In the genomic region with DNA sequence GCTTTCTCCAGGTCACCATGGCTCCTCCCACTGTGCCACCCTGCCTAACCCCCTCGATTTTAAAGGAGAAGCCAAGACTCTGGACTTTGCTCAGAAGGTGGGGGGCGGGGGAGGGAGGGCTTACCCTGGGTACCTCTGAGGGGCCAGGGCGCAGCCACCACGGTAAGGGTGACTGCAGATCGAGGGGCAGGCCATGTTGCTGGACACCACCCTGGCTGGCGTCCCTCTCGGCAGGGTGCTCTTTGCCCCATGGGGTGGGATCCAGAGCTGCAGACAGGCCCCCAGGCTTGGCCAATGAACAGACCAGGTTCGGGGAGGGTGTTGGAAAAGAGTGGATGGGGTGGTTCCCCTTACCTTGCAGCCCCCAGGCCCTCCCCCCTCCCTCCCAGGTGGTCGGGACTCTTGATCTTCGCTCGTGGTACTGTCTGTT, we compare ENCODE assay signal across 2 cellular contexts.
TF ChIP-seq lines count a peak whose summit lies in the region.

No MANE protein-coding gene starts in this region.

TF ChIP-seq in SK-N-SH, 30 proteins besides CTCF, POLR2A, EP300 and RAD21 (continued from another document):
- TF ChIP-seq, protein P1, sequence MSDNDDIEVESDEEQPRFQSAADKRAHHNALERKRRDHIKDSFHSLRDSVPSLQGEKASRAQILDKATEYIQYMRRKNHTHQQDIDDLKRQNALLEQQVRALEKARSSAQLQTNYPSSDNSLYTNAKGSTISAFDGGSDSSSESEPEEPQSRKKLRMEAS (IDR thresholded peaks at IDR 0.05; ENCODE audit: low read depth), result no peak
- TF ChIP-seq MXI1 (IDR thresholded peaks at IDR 0.05; ENCODE audit: low read depth, low read length) (no peak), YY1 (IDR thresholded peaks at IDR 0.05; ENCODE audit: low read depth) (no peak), FOSL2 (IDR thresholded peaks at IDR 0.05; ENCODE audit: borderline replicate concordance, low read depth) (no peak), MEF2A (IDR thresholded peaks at IDR 0.05; ENCODE audit: borderline replicate concordance, low read depth) (no peak), ELF1 (IDR thresholded peaks at IDR 0.05) (no peak), GABPA (IDR thresholded peaks at IDR 0.05; ENCODE audit: low read depth) (no peak), NRF1 (IDR thresholded peaks at IDR 0.05; ENCODE audit: low read depth, low read length) (no peak), NFIC (IDR thresholded peaks at IDR 0.05; ENCODE audit: borderline replicate concordance) (no peak)
- TF ChIP-seq, protein P2, sequence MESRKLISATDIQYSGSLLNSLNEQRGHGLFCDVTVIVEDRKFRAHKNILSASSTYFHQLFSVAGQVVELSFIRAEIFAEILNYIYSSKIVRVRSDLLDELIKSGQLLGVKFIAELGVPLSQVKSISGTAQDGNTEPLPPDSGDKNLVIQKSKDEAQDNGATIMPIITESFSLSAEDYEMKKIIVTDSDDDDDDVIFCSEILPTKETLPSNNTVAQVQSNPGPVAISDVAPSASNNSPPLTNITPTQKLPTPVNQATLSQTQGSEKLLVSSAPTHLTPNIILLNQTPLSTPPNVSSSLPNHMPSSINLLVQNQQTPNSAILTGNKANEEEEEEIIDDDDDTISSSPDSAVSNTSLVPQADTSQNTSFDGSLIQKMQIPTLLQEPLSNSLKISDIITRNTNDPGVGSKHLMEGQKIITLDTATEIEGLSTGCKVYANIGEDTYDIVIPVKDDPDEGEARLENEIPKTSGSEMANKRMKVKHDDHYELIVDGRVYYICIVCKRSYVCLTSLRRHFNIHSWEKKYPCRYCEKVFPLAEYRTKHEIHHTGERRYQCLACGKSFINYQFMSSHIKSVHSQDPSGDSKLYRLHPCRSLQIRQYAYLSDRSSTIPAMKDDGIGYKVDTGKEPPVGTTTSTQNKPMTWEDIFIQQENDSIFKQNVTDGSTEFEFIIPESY (IDR thresholded peaks at IDR 0.05; ENCODE audit: borderline replicate concordance, low read depth), result no peak

TF ChIP-seq in SK-N-SH treated with all-trans-retinoic acid at 6 μM for 48 hours, 23 proteins besides CTCF, POLR2A, EP300 and RAD21 (continued from another document):
- TF ChIP-seq, protein P3, sequence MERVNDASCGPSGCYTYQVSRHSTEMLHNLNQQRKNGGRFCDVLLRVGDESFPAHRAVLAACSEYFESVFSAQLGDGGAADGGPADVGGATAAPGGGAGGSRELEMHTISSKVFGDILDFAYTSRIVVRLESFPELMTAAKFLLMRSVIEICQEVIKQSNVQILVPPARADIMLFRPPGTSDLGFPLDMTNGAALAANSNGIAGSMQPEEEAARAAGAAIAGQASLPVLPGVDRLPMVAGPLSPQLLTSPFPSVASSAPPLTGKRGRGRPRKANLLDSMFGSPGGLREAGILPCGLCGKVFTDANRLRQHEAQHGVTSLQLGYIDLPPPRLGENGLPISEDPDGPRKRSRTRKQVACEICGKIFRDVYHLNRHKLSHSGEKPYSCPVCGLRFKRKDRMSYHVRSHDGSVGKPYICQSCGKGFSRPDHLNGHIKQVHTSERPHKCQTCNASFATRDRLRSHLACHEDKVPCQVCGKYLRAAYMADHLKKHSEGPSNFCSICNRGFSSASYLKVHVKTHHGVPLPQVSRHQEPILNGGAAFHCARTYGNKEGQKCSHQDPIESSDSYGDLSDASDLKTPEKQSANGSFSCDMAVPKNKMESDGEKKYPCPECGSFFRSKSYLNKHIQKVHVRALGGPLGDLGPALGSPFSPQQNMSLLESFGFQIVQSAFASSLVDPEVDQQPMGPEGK (CRISPR knock-in tag; IDR thresholded peaks at IDR 0.05; ENCODE audit: borderline replicate concordance), result no peak
- TF ChIP-seq, protein P4, sequence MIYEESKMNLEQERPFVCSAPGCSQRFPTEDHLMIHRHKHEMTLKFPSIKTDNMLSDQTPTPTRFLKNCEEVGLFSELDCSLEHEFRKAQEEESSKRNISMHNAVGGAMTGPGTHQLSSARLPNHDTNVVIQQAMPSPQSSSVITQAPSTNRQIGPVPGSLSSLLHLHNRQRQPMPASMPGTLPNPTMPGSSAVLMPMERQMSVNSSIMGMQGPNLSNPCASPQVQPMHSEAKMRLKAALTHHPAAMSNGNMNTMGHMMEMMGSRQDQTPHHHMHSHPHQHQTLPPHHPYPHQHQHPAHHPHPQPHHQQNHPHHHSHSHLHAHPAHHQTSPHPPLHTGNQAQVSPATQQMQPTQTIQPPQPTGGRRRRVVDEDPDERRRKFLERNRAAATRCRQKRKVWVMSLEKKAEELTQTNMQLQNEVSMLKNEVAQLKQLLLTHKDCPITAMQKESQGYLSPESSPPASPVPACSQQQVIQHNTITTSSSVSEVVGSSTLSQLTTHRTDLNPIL (CRISPR knock-in tag; IDR thresholded peaks at IDR 0.05; ENCODE audit: low read depth), result no peak
- TF ChIP-seq ZC3H10 (CRISPR knock-in tag; IDR thresholded peaks at IDR 0.05), result no peak
- TF ChIP-seq BACH2 (CRISPR knock-in tag; IDR thresholded peaks at IDR 0.05; ENCODE audit: borderline replicate concordance), result no peak
- TF ChIP-seq OSR1 (CRISPR knock-in tag; IDR thresholded peaks at IDR 0.05), result no peak
